Comparison of ENCODE assay signal across 27 cellular contexts in the genomic region with DNA sequence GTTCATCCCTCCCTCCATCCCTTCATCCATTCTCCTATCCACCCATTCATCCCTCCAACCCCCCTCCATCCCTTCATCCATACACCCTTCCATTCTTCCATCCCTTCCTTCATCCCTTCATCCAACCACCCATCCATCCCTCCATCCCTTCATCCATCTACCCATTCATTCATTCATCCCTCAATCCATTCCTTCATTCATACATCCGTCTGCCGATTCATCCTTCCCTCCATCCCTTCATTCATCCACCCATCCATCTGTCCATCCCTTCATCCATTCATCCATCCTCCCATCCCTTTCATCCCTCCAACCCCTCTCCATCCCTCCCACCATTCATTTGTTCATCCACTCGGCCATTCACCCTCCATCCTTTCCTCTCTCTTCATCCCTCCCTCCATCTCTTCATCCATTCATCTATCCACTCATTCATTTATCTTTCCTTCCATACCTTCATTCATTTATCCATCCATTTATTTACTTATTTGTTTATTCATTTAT.
"Had no signal": no experiment of that assay in that cellular context is flagged by ENCODE, and none has a peak within 500 bp of the region (broad histone marks: within the 10 kb centered on the region; RNA-seq: fewer than 3 reads in every experiment).

No MANE protein-coding gene starts in this region.

- H3K4me1 ChIP-seq: parathyroid adenoma had no signal

- H3K79me2 ChIP-seq: parathyroid adenoma had no signal

- H3K27ac ChIP-seq: neutrophil, ovary, parathyroid adenoma, psoas muscle, skin epidermis, spleen, suprapubic skin, testis, tibial artery, transverse colon, upper lobe of right lung, uterus had no signal

- H3K4me3 ChIP-seq: ovary, psoas muscle, skin epidermis, smooth muscle cell, spleen, suprapubic skin, testis, tibial artery, transverse colon, upper lobe of right lung, uterus had no signal

- H3K9ac ChIP-seq: parathyroid adenoma had no signal

- DNase-seq: naive thymus-derived CD8-positive, alpha-beta T cell; nephron progenitor cell; occipital lobe; ovary; posterior cingulate gyrus; psoas muscle; right cardiac atrium; spleen; stimulated activated CD4-positive, alpha-beta T cell treated with anti-CD3 and anti-CD28 coated beads, Interleukin-12 subunit alpha, Interleukin-12 subunit beta, amount 100 ng/mL, for 4 hours; stimulated activated CD4-positive, alpha-beta T cell treated with anti-CD3 and anti-CD28 coated beads, Interleukin-1b, Interleukin-23, amount 100 ng/mL, for 48 hours; stimulated activated CD4-positive, alpha-beta T cell treated with anti-CD3 and anti-CD28 coated beads, Interleukin-4, amount 100 ng/mL, for 1 hour; stimulated activated CD4-positive, alpha-beta T cell treated with anti-CD3 and anti-CD28 coated beads, Interleukin-4, amount 100 ng/mL, for 4 hours; stimulated activated CD8-positive, alpha-beta memory T cell treated with anti-CD3 and anti-CD28 coated beads, Interleukin-4, amount 100 ng/mL, for 48 hours; stimulated activated naive CD4-positive, alpha-beta T cell; stimulated activated naive CD8-positive, alpha-beta T cell treated with anti-CD3 and anti-CD28 coated beads, Interleukin-15, amount 100 ng/mL, for 72 hours; stimulated activated naive CD8-positive, alpha-beta T cell treated with anti-CD3 and anti-CD28 coated beads, Interleukin-15, Interleukin-2, amounts not matched to agents 100 U/mL and 50 U/mL, for 24 hours; substantia nigra; testis; tibial artery; transverse colon; upper lobe of right lung; uterus had no signal

- H3K4me2 ChIP-seq: smooth muscle cell had no signal

- H3K9me3 ChIP-seq: neutrophil, psoas muscle, suprapubic skin, testis, tibial artery, transverse colon, upper lobe of right lung, uterus had no signal

- H3K36me3 ChIP-seq: neutrophil, ovary, spleen, suprapubic skin, tibial artery, transverse colon, upper lobe of right lung, uterus had no signal

- H2AFZ ChIP-seq: parathyroid adenoma had no signal

- H3K27me3 ChIP-seq: ovary, testis, tibial artery, uterus had no signal
